In the genomic region with DNA sequence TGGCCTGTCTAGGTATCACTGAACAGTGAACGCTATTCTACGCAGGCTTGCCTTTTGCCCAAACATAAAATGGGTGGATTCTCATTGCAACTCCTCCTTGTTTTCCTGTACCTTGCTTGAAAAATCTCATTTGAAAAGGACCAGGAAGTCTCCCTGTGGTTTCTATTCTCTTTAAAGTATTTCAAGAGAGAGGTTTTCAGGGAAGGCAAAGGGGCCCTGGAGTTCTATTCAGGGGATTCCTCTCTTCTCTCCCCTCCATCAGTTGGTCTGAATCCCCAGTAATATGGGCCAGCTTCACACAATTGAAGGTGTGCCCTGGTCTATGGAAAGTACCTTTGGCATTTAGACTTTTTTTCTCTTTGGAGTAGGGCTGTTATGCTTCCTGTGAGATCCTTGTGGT, we compare ENCODE assay signal across 1 cellular context.
TF ChIP-seq lines count a peak whose summit lies in the region.

No MANE protein-coding gene starts in this region.

TF ChIP-seq in H1, 55 proteins besides CTCF, POLR2A, EP300 and RAD21 (continued from another document):
- TF ChIP-seq, protein P1, sequence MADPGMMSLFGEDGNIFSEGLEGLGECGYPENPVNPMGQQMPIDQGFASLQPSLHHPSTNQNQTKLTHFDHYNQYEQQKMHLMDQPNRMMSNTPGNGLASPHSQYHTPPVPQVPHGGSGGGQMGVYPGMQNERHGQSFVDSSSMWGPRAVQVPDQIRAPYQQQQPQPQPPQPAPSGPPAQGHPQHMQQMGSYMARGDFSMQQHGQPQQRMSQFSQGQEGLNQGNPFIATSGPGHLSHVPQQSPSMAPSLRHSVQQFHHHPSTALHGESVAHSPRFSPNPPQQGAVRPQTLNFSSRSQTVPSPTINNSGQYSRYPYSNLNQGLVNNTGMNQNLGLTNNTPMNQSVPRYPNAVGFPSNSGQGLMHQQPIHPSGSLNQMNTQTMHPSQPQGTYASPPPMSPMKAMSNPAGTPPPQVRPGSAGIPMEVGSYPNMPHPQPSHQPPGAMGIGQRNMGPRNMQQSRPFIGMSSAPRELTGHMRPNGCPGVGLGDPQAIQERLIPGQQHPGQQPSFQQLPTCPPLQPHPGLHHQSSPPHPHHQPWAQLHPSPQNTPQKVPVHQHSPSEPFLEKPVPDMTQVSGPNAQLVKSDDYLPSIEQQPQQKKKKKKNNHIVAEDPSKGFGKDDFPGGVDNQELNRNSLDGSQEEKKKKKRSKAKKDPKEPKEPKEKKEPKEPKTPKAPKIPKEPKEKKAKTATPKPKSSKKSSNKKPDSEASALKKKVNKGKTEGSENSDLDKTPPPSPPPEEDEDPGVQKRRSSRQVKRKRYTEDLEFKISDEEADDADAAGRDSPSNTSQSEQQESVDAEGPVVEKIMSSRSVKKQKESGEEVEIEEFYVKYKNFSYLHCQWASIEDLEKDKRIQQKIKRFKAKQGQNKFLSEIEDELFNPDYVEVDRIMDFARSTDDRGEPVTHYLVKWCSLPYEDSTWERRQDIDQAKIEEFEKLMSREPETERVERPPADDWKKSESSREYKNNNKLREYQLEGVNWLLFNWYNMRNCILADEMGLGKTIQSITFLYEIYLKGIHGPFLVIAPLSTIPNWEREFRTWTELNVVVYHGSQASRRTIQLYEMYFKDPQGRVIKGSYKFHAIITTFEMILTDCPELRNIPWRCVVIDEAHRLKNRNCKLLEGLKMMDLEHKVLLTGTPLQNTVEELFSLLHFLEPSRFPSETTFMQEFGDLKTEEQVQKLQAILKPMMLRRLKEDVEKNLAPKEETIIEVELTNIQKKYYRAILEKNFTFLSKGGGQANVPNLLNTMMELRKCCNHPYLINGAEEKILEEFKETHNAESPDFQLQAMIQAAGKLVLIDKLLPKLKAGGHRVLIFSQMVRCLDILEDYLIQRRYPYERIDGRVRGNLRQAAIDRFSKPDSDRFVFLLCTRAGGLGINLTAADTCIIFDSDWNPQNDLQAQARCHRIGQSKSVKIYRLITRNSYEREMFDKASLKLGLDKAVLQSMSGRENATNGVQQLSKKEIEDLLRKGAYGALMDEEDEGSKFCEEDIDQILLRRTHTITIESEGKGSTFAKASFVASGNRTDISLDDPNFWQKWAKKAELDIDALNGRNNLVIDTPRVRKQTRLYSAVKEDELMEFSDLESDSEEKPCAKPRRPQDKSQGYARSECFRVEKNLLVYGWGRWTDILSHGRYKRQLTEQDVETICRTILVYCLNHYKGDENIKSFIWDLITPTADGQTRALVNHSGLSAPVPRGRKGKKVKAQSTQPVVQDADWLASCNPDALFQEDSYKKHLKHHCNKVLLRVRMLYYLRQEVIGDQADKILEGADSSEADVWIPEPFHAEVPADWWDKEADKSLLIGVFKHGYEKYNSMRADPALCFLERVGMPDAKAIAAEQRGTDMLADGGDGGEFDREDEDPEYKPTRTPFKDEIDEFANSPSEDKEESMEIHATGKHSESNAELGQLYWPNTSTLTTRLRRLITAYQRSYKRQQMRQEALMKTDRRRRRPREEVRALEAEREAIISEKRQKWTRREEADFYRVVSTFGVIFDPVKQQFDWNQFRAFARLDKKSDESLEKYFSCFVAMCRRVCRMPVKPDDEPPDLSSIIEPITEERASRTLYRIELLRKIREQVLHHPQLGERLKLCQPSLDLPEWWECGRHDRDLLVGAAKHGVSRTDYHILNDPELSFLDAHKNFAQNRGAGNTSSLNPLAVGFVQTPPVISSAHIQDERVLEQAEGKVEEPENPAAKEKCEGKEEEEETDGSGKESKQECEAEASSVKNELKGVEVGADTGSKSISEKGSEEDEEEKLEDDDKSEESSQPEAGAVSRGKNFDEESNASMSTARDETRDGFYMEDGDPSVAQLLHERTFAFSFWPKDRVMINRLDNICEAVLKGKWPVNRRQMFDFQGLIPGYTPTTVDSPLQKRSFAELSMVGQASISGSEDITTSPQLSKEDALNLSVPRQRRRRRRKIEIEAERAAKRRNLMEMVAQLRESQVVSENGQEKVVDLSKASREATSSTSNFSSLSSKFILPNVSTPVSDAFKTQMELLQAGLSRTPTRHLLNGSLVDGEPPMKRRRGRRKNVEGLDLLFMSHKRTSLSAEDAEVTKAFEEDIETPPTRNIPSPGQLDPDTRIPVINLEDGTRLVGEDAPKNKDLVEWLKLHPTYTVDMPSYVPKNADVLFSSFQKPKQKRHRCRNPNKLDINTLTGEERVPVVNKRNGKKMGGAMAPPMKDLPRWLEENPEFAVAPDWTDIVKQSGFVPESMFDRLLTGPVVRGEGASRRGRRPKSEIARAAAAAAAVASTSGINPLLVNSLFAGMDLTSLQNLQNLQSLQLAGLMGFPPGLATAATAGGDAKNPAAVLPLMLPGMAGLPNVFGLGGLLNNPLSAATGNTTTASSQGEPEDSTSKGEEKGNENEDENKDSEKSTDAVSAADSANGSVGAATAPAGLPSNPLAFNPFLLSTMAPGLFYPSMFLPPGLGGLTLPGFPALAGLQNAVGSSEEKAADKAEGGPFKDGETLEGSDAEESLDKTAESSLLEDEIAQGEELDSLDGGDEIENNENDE (IDR thresholded peaks at IDR 0.05; ENCODE audit: insufficient replicate concordance, low read length): peak; percentile 33
